Comparison of ENCODE assay signal across 25 cellular contexts in the genomic region with DNA sequence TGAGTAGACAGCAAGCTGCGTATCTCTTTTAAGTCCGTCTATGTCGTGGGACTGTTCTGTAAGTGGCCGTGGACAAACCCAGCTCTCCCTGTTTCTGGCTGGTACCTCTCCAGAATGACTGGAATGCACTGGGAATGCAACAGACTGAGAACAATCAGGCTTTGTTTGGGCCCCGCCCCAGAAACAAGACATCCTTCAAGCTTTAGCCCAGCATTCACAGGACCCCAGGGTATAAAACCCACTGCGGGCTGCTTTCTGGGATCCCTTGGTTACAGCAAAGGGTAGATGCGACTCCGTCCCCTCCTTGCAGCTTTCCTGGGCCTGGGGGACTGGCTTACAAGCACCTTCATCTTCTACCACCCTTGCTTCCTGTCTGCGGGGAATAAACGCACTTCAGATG.
"Had no signal": no experiment of that assay in that cellular context is flagged by ENCODE, and none has a peak within 500 bp of the region (broad histone marks: within the 10 kb centered on the region; RNA-seq: fewer than 3 reads in every experiment).

No MANE protein-coding gene starts in this region.

- H3K27me3 ChIP-seq: brain microvascular endothelial cell, MG63 had no signal

- H3K36me3 ChIP-seq: brain microvascular endothelial cell, MG63 had no signal

- H3K9me3 ChIP-seq: MG63 had no signal

- ATAC-seq: activated T-cell treated with anti-CD3 and anti-CD28 coated beads, Interleukin-2, amount 50 U/mL, for 72 hours; PC-3; T-helper 17 cell had no signal

- H3K4me3 Mint-ChIP-seq: activated B cell treated with CpG ODN at 0.5 μM for 24 hours; activated CD4-positive, alpha-beta memory T cell treated with anti-CD3 and anti-CD28 coated beads for 36 hours; activated CD4-positive, alpha-beta T cell treated with anti-CD3 and anti-CD28 coated beads, Interleukin-2, amount 10 ng/mL, durations not matched to agents 7 days and 5 days; activated naive CD4-positive, alpha-beta T cell treated with anti-CD3 and anti-CD28 coated beads, Interleukin-2, amount 10 ng/mL, durations not matched to agents 7 days and 5 days; activated naive CD8-positive, alpha-beta T cell treated with anti-CD3 and anti-CD28 coated beads for 36 hours; activated T-cell treated with anti-CD3 and anti-CD28 coated beads, Interleukin-2, amount 50 U/mL, for 72 hours; T-helper 17 cell had no signal

- H3K36me3 Mint-ChIP-seq: activated naive CD4-positive, alpha-beta T cell treated with anti-CD3 and anti-CD28 coated beads, Interleukin-2, amount 10 ng/mL, durations not matched to agents 7 days and 5 days; activated naive CD8-positive, alpha-beta T cell treated with anti-CD3 and anti-CD28 coated beads for 36 hours had no signal

- FAIRE-seq: RCC 7860 had no signal

- H3K27ac ChIP-seq: brain microvascular endothelial cell had no signal

- H3K27ac Mint-ChIP-seq: activated B cell treated with CpG ODN at 0.5 μM for 24 hours; activated CD4-positive, alpha-beta memory T cell treated with anti-CD3 and anti-CD28 coated beads for 36 hours; activated CD4-positive, alpha-beta T cell treated with anti-CD3 and anti-CD28 coated beads, Interleukin-2, amount 10 ng/mL, durations not matched to agents 7 days and 5 days; activated naive CD4-positive, alpha-beta T cell treated with anti-CD3 and anti-CD28 coated beads, Interleukin-2, amount 10 ng/mL, durations not matched to agents 7 days and 5 days; activated naive CD8-positive, alpha-beta T cell treated with anti-CD3 and anti-CD28 coated beads for 36 hours; activated T-cell treated with anti-CD3 and anti-CD28 coated beads, Interleukin-2, amount 50 U/mL, for 72 hours; activated T-helper 2 cell treated with anti-CD3 and anti-CD28 coated beads, Interferon-gamma antibody, Interleukin-2, Interleukin-4, amounts not matched to agents 10 μg/mL and 5 μg/mL and 100 μg/mL, durations not matched to agents 14 hours and 24 hours and 36 hours; T-helper 17 cell had no signal

- H3K4me3 ChIP-seq: MG63 had no signal

- DNase-seq: activated B cell treated with CpG ODN at 0.5 μM for 24 hours; activated CD4-positive, alpha-beta T cell treated with anti-CD3 and anti-CD28 coated beads for 1 hour; activated CD4-positive, alpha-beta T cell treated with anti-CD3 and anti-CD28 coated beads, Interleukin-2, amount 10 ng/mL, durations not matched to agents 7 days and 5 days; activated CD8-positive, alpha-beta memory T cell treated with anti-CD3 and anti-CD28 coated beads, Interleukin-2, amount 50 U/mL, for 4 hours; activated gamma-delta T cell treated with Interleukin-2 at 50 U/mL for 16 hours; activated naive CD4-positive, alpha-beta T cell treated with anti-CD3 and anti-CD28 coated beads, Interleukin-2, amount 10 ng/mL, durations not matched to agents 7 days and 5 days; activated naive CD8-positive, alpha-beta T cell treated with anti-CD3 and anti-CD28 coated beads for 36 hours; activated T-cell treated with anti-CD3 and anti-CD28 coated beads, Interleukin-2, amount 50 U/mL, for 72 hours; brain microvascular endothelial cell; MG63; MV-4-11; NCI-H1092 treated with DMSO at 0.1 percent for 48 hours; NCI-H1417 treated with DMSO at 0.1 percent for 48 hours; NCI-H1694; NCI-H2029; NCI-H2107; NCI-H446; NCI-H524; PC-3; SHP77; T-helper 17 cell; T-helper 9 cell had no signal

- H3K4me1 Mint-ChIP-seq: activated B cell treated with CpG ODN at 0.5 μM for 24 hours; activated CD4-positive, alpha-beta T cell treated with anti-CD3 and anti-CD28 coated beads, Interleukin-2, amount 10 ng/mL, durations not matched to agents 7 days and 5 days; activated naive CD4-positive, alpha-beta T cell treated with anti-CD3 and anti-CD28 coated beads, Interleukin-2, amount 10 ng/mL, durations not matched to agents 7 days and 5 days; activated naive CD8-positive, alpha-beta T cell treated with anti-CD3 and anti-CD28 coated beads for 36 hours; T-helper 17 cell had no signal
